Comparison of ENCODE assay signal across 26 cellular contexts in the genomic region with DNA sequence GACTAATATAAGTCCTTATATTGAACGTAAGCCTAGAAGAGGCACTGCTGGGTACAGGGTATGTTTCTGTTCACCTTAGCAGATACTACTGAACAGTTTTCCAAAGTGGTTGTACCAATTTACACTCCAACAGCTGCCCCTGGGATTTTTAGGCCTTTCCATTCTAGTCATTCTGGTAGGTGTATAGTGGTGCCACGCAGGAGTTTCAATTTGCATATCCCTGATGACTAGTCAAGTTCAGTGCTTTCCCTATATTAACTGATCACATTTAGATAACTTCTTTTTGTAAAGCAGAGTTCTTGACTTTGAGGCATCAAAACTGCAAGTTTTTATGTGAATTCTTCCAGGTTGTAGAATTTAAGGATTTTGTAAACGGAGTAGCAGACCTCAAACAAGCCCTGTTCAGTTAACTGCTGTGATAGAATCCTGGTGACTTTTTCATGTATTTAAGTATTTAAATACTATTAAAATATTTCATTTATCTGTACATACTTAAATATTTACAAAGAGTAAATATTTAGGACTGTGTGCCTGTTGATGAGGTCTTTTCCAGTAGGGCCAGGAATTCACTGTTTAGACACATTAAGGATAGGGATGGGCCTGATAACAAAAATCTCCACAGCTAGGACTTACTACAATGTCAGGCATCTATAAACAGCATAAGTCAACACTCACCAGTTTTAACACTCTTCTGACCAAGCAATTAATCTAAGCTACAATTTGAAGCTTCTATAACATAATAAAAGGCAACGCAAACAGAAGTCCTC. TPM values are rescaled to one million over a fixed set of nuclear protein-coding genes. Genes with fewer than 3 reads are reported as not detected.
DNase-seq lines count a peak whose midpoint lies in the region; ATAC-seq and TF ChIP-seq lines count a peak whose summit lies in the region.
"Had no signal": no experiment of that assay in that cellular context is flagged by ENCODE, and none has a peak within 500 bp of the region (broad histone marks: within the 10 kb centered on the region; RNA-seq: fewer than 3 reads in every experiment).

No MANE protein-coding gene starts in this region.

- peaks cover 36% of the 10 kb centered on the region for H3K36me3 Mint-ChIP-seq in activated CD4-positive, alpha-beta memory T cell treated with anti-CD3 and anti-CD28 coated beads for 36 hours
- H3K36me3 Mint-ChIP-seq in activated CD4-positive, alpha-beta memory T cell treated with anti-CD3 and anti-CD28 coated beads, Interleukin-2, amount 10 ng/mL, durations not matched to agents 7 days and 5 days (ENCODE audit: low read depth) = peaks cover 21% of the 10 kb centered on the region
- peaks cover 64% of the 10 kb centered on the region for H3K36me3 Mint-ChIP-seq in stimulated activated effector memory CD8-positive, alpha-beta T cell treated with anti-CD3 and anti-CD28 coated beads, Interleukin-12 subunit alpha, Interleukin-12 subunit beta, amount 100 ng/mL, for 72 hours
- H3K36me3 Mint-ChIP-seq in nephron progenitor cell (ENCODE audit: low read depth) = peaks cover 77% of the 10 kb centered on the region

- intact Hi-C loops in activated CD4-positive, alpha-beta memory T cell treated with anti-CD3 and anti-CD28 coated beads for 36 hours (cut with micrococcal nuclease) = no loop called here

- peaks cover 12% of the 10 kb centered on the region for H3K4me1 Mint-ChIP-seq in activated CD4-positive, alpha-beta memory T cell treated with anti-CD3 and anti-CD28 coated beads for 36 hours (ENCODE audit: low read depth)
- peaks cover 6% of the 10 kb centered on the region for H3K4me1 Mint-ChIP-seq in activated CD4-positive, alpha-beta memory T cell treated with anti-CD3 and anti-CD28 coated beads, Interleukin-2, amount 10 ng/mL, durations not matched to agents 7 days and 5 days
- H3K4me1 Mint-ChIP-seq in stimulated activated effector memory CD8-positive, alpha-beta T cell treated with anti-CD3 and anti-CD28 coated beads, Interleukin-12 subunit alpha, Interleukin-12 subunit beta, amount 100 ng/mL, for 72 hours = no peaks in the 10 kb centered on the region
- no peaks in the 10 kb centered on the region for H3K4me1 Mint-ChIP-seq in nephron progenitor cell
- H3K4me1 Mint-ChIP-seq: CD14-positive monocyte; CD8-positive, alpha-beta memory T cell had no signal

- DNase-seq in activated CD4-positive, alpha-beta memory T cell treated with anti-CD3 and anti-CD28 coated beads for 36 hours = peak; percentile 14
- DNase-seq in activated CD4-positive, alpha-beta memory T cell treated with anti-CD3 and anti-CD28 coated beads, Interleukin-2, amount 10 ng/mL, durations not matched to agents 7 days and 5 days = no peak
- peak; percentile 18 for DNase-seq in GM12865 (ENCODE audit: low read depth)
- DNase-seq in stimulated activated effector memory CD8-positive, alpha-beta T cell treated with anti-CD3 and anti-CD28 coated beads, Interleukin-12 subunit alpha, Interleukin-12 subunit beta, amount 100 ng/mL, for 72 hours (ENCODE audit: low spot score in 2 of 2) = no peak
- no peak for DNase-seq in GM10266 (ENCODE audit: extremely low spot score)
- no peak for DNase-seq in nephron progenitor cell
- DNase-seq: 8988T; ACHN; BE2C; CD8-positive, alpha-beta memory T cell; DMS 273 treated with DMSO at 0.1 percent for 48 hours; DMS79; EL; GF-D8; NCI-H1048; NCI-H1417; NCI-H1694; NCI-H2029 treated with DMSO at 0.1 percent for 48 hours; NCI-H446 treated with DMSO at 0.1 percent for 48 hours; PC-9; Right ventricle myocardium superior; RPMI8226 had no signal

- H3K4me3 ChIP-seq in GM12865 (ENCODE audit: low read depth, low read length) = no peak overlapping the region
- H3K4me3 ChIP-seq: PC-9, SJSA1 had no signal

- no peaks in the 10 kb centered on the region for H3K27me3 Mint-ChIP-seq in activated CD4-positive, alpha-beta memory T cell treated with anti-CD3 and anti-CD28 coated beads for 36 hours
- no peaks in the 10 kb centered on the region for H3K27me3 Mint-ChIP-seq in activated CD4-positive, alpha-beta memory T cell treated with anti-CD3 and anti-CD28 coated beads, Interleukin-2, amount 10 ng/mL, durations not matched to agents 7 days and 5 days
- no peaks in the 10 kb centered on the region for H3K27me3 Mint-ChIP-seq in nephron progenitor cell (ENCODE audit: low read depth, poor library complexity)
- H3K27me3 Mint-ChIP-seq: CD8-positive, alpha-beta memory T cell had no signal

- POLR2A ChIA-PET in activated CD4-positive, alpha-beta memory T cell treated with anti-CD3 and anti-CD28 coated beads for 36 hours (lab: Charles Lee) = interaction anchor here (0.6 to 0.8 kb wide), 2 partner anchors 109 to 420 kb away, joined by 3 to 5 read pairs; a partner anchor contains a TSS
- POLR2A ChIA-PET in activated CD4-positive, alpha-beta memory T cell treated with anti-CD3 and anti-CD28 coated beads, Interleukin-2, amount 10 ng/mL, durations not matched to agents 7 days and 5 days (lab: Charles Lee) = no interaction called here

- no peaks in the 10 kb centered on the region for H3K9me3 Mint-ChIP-seq in activated CD4-positive, alpha-beta memory T cell treated with anti-CD3 and anti-CD28 coated beads for 36 hours
- H3K9me3 Mint-ChIP-seq in activated CD4-positive, alpha-beta memory T cell treated with anti-CD3 and anti-CD28 coated beads, Interleukin-2, amount 10 ng/mL, durations not matched to agents 7 days and 5 days = no peaks in the 10 kb centered on the region
- no peaks in the 10 kb centered on the region for H3K9me3 Mint-ChIP-seq in stimulated activated effector memory CD8-positive, alpha-beta T cell treated with anti-CD3 and anti-CD28 coated beads, Interleukin-12 subunit alpha, Interleukin-12 subunit beta, amount 100 ng/mL, for 72 hours
- no peaks in the 10 kb centered on the region for H3K9me3 Mint-ChIP-seq in nephron progenitor cell
- H3K9me3 Mint-ChIP-seq: CD14-positive monocyte; CD8-positive, alpha-beta memory T cell had no signal

- peak; percentile 68 for ATAC-seq in stimulated activated effector memory CD8-positive, alpha-beta T cell treated with anti-CD3 and anti-CD28 coated beads, Interleukin-12 subunit alpha, Interleukin-12 subunit beta, amount 100 ng/mL, for 72 hours

- no peak overlapping the region for H3K27ac Mint-ChIP-seq in activated CD4-positive, alpha-beta memory T cell treated with anti-CD3 and anti-CD28 coated beads for 36 hours
- H3K27ac Mint-ChIP-seq in activated CD4-positive, alpha-beta memory T cell treated with anti-CD3 and anti-CD28 coated beads, Interleukin-2, amount 10 ng/mL, durations not matched to agents 7 days and 5 days = no peak overlapping the region
- no peak overlapping the region for H3K27ac Mint-ChIP-seq in stimulated activated effector memory CD8-positive, alpha-beta T cell treated with anti-CD3 and anti-CD28 coated beads, Interleukin-12 subunit alpha, Interleukin-12 subunit beta, amount 100 ng/mL, for 72 hours
- H3K27ac Mint-ChIP-seq in nephron progenitor cell = no peak overlapping the region
- H3K27ac Mint-ChIP-seq: CD14-positive monocyte; CD8-positive, alpha-beta memory T cell had no signal

- no peak overlapping the region for H3K4me3 Mint-ChIP-seq in activated CD4-positive, alpha-beta memory T cell treated with anti-CD3 and anti-CD28 coated beads for 36 hours
- no peak overlapping the region for H3K4me3 Mint-ChIP-seq in activated CD4-positive, alpha-beta memory T cell treated with anti-CD3 and anti-CD28 coated beads, Interleukin-2, amount 10 ng/mL, durations not matched to agents 7 days and 5 days
- no peak overlapping the region for H3K4me3 Mint-ChIP-seq in stimulated activated effector memory CD8-positive, alpha-beta T cell treated with anti-CD3 and anti-CD28 coated beads, Interleukin-12 subunit alpha, Interleukin-12 subunit beta, amount 100 ng/mL, for 72 hours
- H3K4me3 Mint-ChIP-seq in nephron progenitor cell = no peak overlapping the region
- H3K4me3 Mint-ChIP-seq: CD14-positive monocyte; CD8-positive, alpha-beta memory T cell had no signal

- CTCF ChIA-PET in activated CD4-positive, alpha-beta memory T cell treated with anti-CD3 and anti-CD28 coated beads for 36 hours (lab: Charles Lee) = interaction anchor here (1.6 kb wide), 1 partner anchor 63 kb away, joined by 5 read pairs; no protein-coding TSS in a partner anchor
- CTCF ChIA-PET in activated CD4-positive, alpha-beta memory T cell treated with anti-CD3 and anti-CD28 coated beads, Interleukin-2, amount 10 ng/mL, durations not matched to agents 7 days and 5 days (lab: Charles Lee) = interaction anchor here (1.1 kb wide), 1 partner anchor 288 kb away, joined by 5 read pairs; no protein-coding TSS in a partner anchor

- peak overlapping the region; percentile 13; the same call in 1 of the 2 replicates for H3K27ac ChIP-seq in VCaP
- H3K27ac ChIP-seq: KMS-11, PC-9, SJSA1 had no signal

- TF ChIP-seq CTCF in GM12865 (IDR thresholded peaks at IDR 0.05; ENCODE audit: insufficient read depth, low read depth, low read length, missing control alignments) = no peak
- TF ChIP-seq CTCF in VCaP (conservative IDR thresholded peaks at IDR 0.05) = no peak
- no peak for TF ChIP-seq CTCF in GM10266 (IDR thresholded peaks at IDR 0.05; ENCODE audit: control insufficient read depth, insufficient read depth, low read depth, missing control alignments)
- TF ChIP-seq CTCF in nephron progenitor cell (IDR thresholded peaks at IDR 0.05) = no peak

RNA-seq across cellular contexts. Expression of a gene that starts 47.4 kb away (rescaled TPM):
- not detected for total RNA-seq in activated CD4-positive, alpha-beta memory T cell treated with anti-CD3 and anti-CD28 coated beads for 36 hours
- under 1 TPM; 0.15 TPM for total RNA-seq in activated CD4-positive, alpha-beta memory T cell treated with anti-CD3 and anti-CD28 coated beads, Interleukin-2, amount 10 ng/mL, durations not matched to agents 7 days and 5 days
- total RNA-seq: CD8-positive, alpha-beta memory T cell; Right ventricle myocardium superior; SJSA1 had no signal

RNA-seq across cellular contexts. Expression of a gene that starts 51.1 kb away (rescaled TPM):
- total RNA-seq in activated CD4-positive, alpha-beta memory T cell treated with anti-CD3 and anti-CD28 coated beads for 36 hours = 10 to 100 TPM; 10.2 to 11.2 TPM
- 1 to 10 TPM; 7.4 TPM for total RNA-seq in activated CD4-positive, alpha-beta memory T cell treated with anti-CD3 and anti-CD28 coated beads, Interleukin-2, amount 10 ng/mL, durations not matched to agents 7 days and 5 days

Comparison
In these comparisons a context has a peak if more than half of its experiments do, and no peak if none do; other contexts are left out.
1. DNase-seq: peak in activated CD4-positive, alpha-beta memory T cell treated with anti-CD3 and anti-CD28 coated beads for 36 hours (single experiment) and GM12865 (single experiment); none in activated CD4-positive, alpha-beta memory T cell treated with anti-CD3 and anti-CD28 coated beads, Interleukin-2, amount 10 ng/mL, durations not matched to agents 7 days and 5 days (single experiment), stimulated activated effector memory CD8-positive, alpha-beta T cell treated with anti-CD3 and anti-CD28 coated beads, Interleukin-12 subunit alpha, Interleukin-12 subunit beta, amount 100 ng/mL, for 72 hours (0 of 2), GM10266 (single experiment) and nephron progenitor cell (single experiment).